ENCODE assay signal across 8 cellular contexts in the genomic region with DNA sequence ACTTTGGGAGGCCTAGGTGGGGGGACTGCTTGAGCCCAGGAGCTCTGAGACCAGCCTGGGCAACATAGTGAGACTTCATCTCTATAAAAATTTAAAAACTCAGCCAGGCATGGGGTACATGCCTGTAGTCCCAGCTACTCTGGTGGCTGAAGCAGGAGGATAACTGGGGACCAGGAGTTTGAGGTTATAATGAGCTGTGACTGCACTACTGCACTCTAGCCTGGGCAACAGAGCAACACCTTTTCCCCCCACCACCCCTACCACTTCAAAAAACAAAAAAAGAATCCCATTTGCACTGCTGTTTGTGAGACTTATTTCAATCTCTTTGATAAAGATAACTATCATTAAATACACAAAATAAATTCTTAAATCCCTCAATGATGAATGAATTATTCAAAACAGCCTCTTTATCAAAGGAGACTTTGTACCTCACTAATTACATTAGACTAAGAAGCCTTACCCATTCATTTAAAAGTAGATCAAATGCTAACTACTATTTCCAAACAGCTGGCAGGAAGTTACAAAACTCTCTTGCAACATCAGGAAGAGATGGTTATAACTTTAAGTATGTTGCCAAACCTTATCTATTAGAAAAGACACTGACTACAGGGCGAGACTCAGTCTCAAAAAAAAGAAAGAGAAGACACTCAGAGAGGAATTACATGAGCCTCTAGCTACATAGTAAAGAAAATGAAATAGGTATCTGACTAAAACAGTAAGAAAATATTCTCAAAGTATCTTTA. TPM values are rescaled to one million over a fixed set of nuclear protein-coding genes. Genes with fewer than 3 reads are reported as not detected.
DNase-seq lines count a peak whose midpoint lies in the region; ATAC-seq, FAIRE-seq and TF ChIP-seq lines count a peak whose summit lies in the region.

No MANE protein-coding gene starts in this region.

- peak overlapping the region; percentile 56 to 58; a peak in 1 of 4 replicates for H4K8ac ChIP-seq in IMR-90 (ENCODE audit: low read depth in 2 of 2, low read length in 2 of 2)

- H2AK5ac ChIP-seq in IMR-90 (ENCODE audit: low read depth, low read length), result peak overlapping the region; percentile 98; the same call in 1 of the 2 replicates

- TF ChIP-seq RAD21 in IMR-90 (IDR thresholded peaks at IDR 0.05; ENCODE audit: low read length), result no peak

- H3K27me3 ChIP-seq in IMR-90 (ENCODE audit: control insufficient read depth, insufficient read depth, low read length) (no peaks in the 10 kb centered on the region), right lobe of liver (no peaks in the 10 kb centered on the region)

- H3K23ac ChIP-seq in IMR-90 (ENCODE audit: low read depth, low read length), result no peak overlapping the region

- WGBS in IMR-90 (ENCODE audit: extremely low coverage in 2 of 2, insufficient read length in 1 of 2), 2 experiments, result no CpG with 5 or more reads among the region's 1 CpG
- WGBS in right lobe of liver (ENCODE audit: insufficient coverage, low coverage, low lambda C conversion rate, missing lambda C conversion rate), result 0% methylated on average over 1 of the region's 1 CpG

- no peak overlapping the region; the same call in 1 of the 2 replicates for H4K91ac ChIP-seq in IMR-90 (ENCODE audit: insufficient read depth, low read depth, low read length)

- no peak for FAIRE-seq in D721Med (lab: Jason Lieb, UNC)

- intact Hi-C loops in IMR-90 (cut with micrococcal nuclease) (no loop called here), right lobe of liver (cut with DNase I) (no loop called here)

- peaks cover 12% of the 10 kb centered on the region for H3K9me1 ChIP-seq in IMR-90 (ENCODE audit: insufficient read depth, low read length)

- H3K4me2 ChIP-seq in IMR-90 (ENCODE audit: low read depth, low read length), result peak overlapping the region; percentile 23; the same call in 1 of the 2 replicates

- TF ChIP-seq CTCF in AG09309 (IDR thresholded peaks at IDR 0.05; ENCODE audit: control insufficient read depth, insufficient read depth, low read depth, low read length, missing control alignments) (no peak), IMR-90 (conservative IDR thresholded peaks at IDR 0.05; ENCODE audit: low read depth, low read length) (no peak), right lobe of liver (IDR thresholded peaks at IDR 0.05) (no peak), D721Med (IDR thresholded peaks at IDR 0.05; ENCODE audit: insufficient read depth, missing control alignments) (no peak)

- ATAC-seq in IMR-90 (ENCODE audit: low read depth) (peak; percentile 84), right lobe of liver (peak; percentile 81 to 92 (median 88)), GM21526 (IDR thresholded peaks at IDR 0.05; ENCODE audit: low FRiP score, unreplicated experiment) (no peak)

- H3K27ac ChIP-seq in IMR-90 (ENCODE audit: insufficient read depth, low read length) (peak overlapping the region; percentile 94), right lobe of liver (peak overlapping the region in 1 of 3 donors; percentile 7)

- no peak for TF ChIP-seq POLR2A in IMR-90 (IDR thresholded peaks at IDR 0.05; ENCODE audit: low read depth, low read length)
- TF ChIP-seq POLR2A in right lobe of liver (IDR thresholded peaks at IDR 0.05), result no peak

- 0 out of 2 replicates have a peak overlapping the region, but pooled peaks have one; percentile 69 for H3K14ac ChIP-seq in IMR-90 (replicated peaks; ENCODE audit: low read depth, low read length)

- H2BK120ac ChIP-seq in IMR-90 (ENCODE audit: low read depth, low read length), result peak overlapping the region; percentile 74; the same call in 1 of the 2 replicates

- H2BK20ac ChIP-seq in IMR-90 (ENCODE audit: low read depth, low read length), result peak overlapping the region; percentile 85

- H3K79me1 ChIP-seq in IMR-90 (ENCODE audit: low read depth in 1 of 2, low read length in 2 of 2), result peaks cover 23 to 58% of the 10 kb centered on the region in 2 experiments

- dilution Hi-C loops in IMR-90 (cut with HindIII; ENCODE audit: low sequenced_read_pairs, unreplicated experiment), result no loop called here

- H3K9me3 ChIP-seq in IMR-90 (ENCODE audit: control insufficient read depth, insufficient read depth, low read length), result peaks cover 3% of the 10 kb centered on the region; the same call in 1 of the 2 replicates
- H3K9me3 ChIP-seq in right lobe of liver, result no peaks in the 10 kb centered on the region

- peak overlapping the region; percentile 75 for H2BK5ac ChIP-seq in IMR-90 (ENCODE audit: low read depth, low read length, poor library complexity, severe bottlenecking)

- H3K56ac ChIP-seq in IMR-90 (ENCODE audit: extremely low read depth, insufficient read depth, low read length), result no peak overlapping the region

- peak overlapping the region; percentile 41; the same call in 1 of the 2 replicates for H3K9ac ChIP-seq in IMR-90 (ENCODE audit: low read depth, low read length)

- CTCF ChIA-PET in IMR-90 (lab: Yijun Ruan, JAX), result interaction anchor here (0.7 to 2.5 kb wide), 3 partner anchors 9 to 67 kb away, joined by 3 to 13 read pairs (median 3); no protein-coding TSS in a partner anchor

- H3K4me3 ChIP-seq in AG09309 (ENCODE audit: control insufficient read depth, low read depth, low read length) (no peak overlapping the region), IMR-90 (ENCODE audit: insufficient read depth, low read depth, low read length) (no peak overlapping the region), right lobe of liver (no peak overlapping the region)

- BruUV-seq in IMR-90 (replicated peaks; lab: Mats Ljungman, UMichigan), result no TSS peak

- no peak overlapping the region for H4K5ac ChIP-seq in IMR-90 (ENCODE audit: low read depth, low read length)

- peaks cover 16% of the 10 kb centered on the region for H3K4me1 ChIP-seq in IMR-90 (ENCODE audit: control insufficient read depth, insufficient read depth, low read length)
- H3K4me1 ChIP-seq in right lobe of liver, result peaks cover 0 to 28% (median 11%) of the 10 kb centered on the region in 4 donors

- H2BK15ac ChIP-seq in IMR-90 (ENCODE audit: low read depth, low read length), result no peak overlapping the region; the same call in 1 of the 3 replicates

- H3K36me3 ChIP-seq in IMR-90 (ENCODE audit: control insufficient read depth, insufficient read depth, low read length), result no peaks in the 10 kb centered on the region
- H3K36me3 ChIP-seq in right lobe of liver, result no peaks in the 10 kb centered on the region

- peaks cover 19% of the 10 kb centered on the region for H4K20me1 ChIP-seq in IMR-90 (ENCODE audit: insufficient read depth, low read length)

- H2AFZ ChIP-seq in IMR-90 (replicated peaks; ENCODE audit: low read length, poor library complexity), result no peak overlapping the region

- peak overlapping the region; percentile 23 for H2AK9ac ChIP-seq in IMR-90 (replicated peaks; ENCODE audit: low read depth, low read length, poor library complexity)

- H3K4ac ChIP-seq in IMR-90 (ENCODE audit: low read depth, low read length), result peak overlapping the region; percentile 61; the same call in 1 of the 2 replicates

- DNase-seq in AG09309 (ENCODE audit: low read depth) (peak; percentile 61), IMR-90 (peak; percentile 82), amniotic stem cell (lab: John Stamatoyannopoulos, UW) (peak; percentile 11), right lobe of liver (no peak), hippocampal formation (lab: John Stamatoyannopoulos, UW) (no peak), D721Med (ENCODE audit: insufficient read length, low spot score) (no peak), anterior cingulate cortex (lab: John Stamatoyannopoulos, UW) (no peak)

- in situ Hi-C loops in IMR-90 (cut with MboI; ENCODE audit: low sequenced_read_pairs), result no loop called here

- peak overlapping the region; percentile 49; the same call in 1 of the 2 replicates for H3K18ac ChIP-seq in IMR-90 (ENCODE audit: low read depth, low read length)

- POLR2A ChIA-PET in IMR-90 (lab: Charles Lee; ENCODE audit: unreplicated experiment), result no interaction called here

TF ChIP-seq in IMR-90, 13 proteins besides CTCF, POLR2A, EP300 and RAD21:
- TF ChIP-seq CEBPB (IDR thresholded peaks at IDR 0.05; ENCODE audit: low read depth, low read length), result peak; percentile 98
- TF ChIP-seq MAZ (IDR thresholded peaks at IDR 0.05; ENCODE audit: borderline replicate concordance, low read depth, low read length), result no peak
TF ChIP-seq in IMR-90: peak in this region for 1.

RNA-seq across cellular contexts. Expression of a gene that starts 14.7 kb away (rescaled TPM):
- 38.7 and 44.7 TPM in 2 replicates for total RNA-seq in IMR-90 (2012; rRNA removed)
- polyA plus RNA-seq in IMR-90 (2012; rRNA removed), result 8.9 and 10.6 TPM in 2 replicates
- 1.4 and 1.6 TPM in 2 replicates for polyA plus RNA-seq in IMR-90 (2012; cell fraction: cytosol; rRNA removed)
- 0.51 and 4.5 TPM in 2 replicates for polyA plus RNA-seq in IMR-90 (2012; cell fraction: nucleus; rRNA removed; ENCODE audit: low replicate concordance)
- 10 to 100 TPM; 26.1 to 34.5 (median 29.8) TPM for total RNA-seq in right lobe of liver

Comparison
In these comparisons a context has a peak if more than half of its experiments do, and no peak if none do; other contexts are left out.
1. DNase-seq: peak in AG09309 (single experiment), IMR-90 (single experiment) and amniotic stem cell (single experiment); none in right lobe of liver (0 of 3), hippocampal formation (0 of 2), D721Med (single experiment) and anterior cingulate cortex (0 of 58).